Comparison of ENCODE assay signal across 1 cellular context in the genomic region with DNA sequence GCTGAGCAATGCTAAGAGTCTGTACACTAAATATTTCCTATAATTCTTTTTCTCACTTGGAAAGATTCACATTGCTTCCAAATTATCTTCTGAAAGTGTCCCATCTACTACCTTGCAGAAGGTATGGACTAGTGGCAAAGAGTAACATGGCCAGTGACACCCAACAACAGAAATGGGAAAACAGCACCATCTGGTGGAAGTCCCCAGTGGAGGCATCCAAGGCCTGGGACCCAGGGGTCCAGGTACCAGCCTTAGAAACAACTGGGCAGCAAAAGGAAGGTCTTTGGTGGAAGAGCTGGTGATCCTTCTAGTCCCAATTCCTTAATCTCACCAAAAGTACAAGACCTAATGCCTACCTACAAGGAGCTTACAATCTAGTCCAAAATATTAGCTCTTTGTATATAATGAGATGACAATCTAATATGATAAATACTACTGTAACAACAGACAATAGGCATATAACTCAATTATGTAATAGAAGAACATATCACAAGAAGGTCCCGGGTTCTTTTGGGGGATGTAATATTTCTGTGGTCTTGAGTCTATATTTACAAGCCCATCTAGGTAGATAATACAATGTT.
A peak's percentile ranks its signal among the peaks of the same experiment; 100 is the strongest.
TF ChIP-seq lines count a peak whose summit lies in the region.

No MANE protein-coding gene starts in this region.

TF ChIP-seq in K562, 482 proteins besides CTCF, POLR2A, EP300 and RAD21 (continued from another document):
- TF ChIP-seq DEAF1 (CRISPR knock-in tag; IDR thresholded peaks at IDR 0.05) (peak; percentile 47), HMBOX1 (IDR thresholded peaks at IDR 0.05) (no peak), PYGO2 (tag; IDR thresholded peaks at IDR 0.05) (no peak)
